ENCODE assay signal across 8 cellular contexts in the genomic region with DNA sequence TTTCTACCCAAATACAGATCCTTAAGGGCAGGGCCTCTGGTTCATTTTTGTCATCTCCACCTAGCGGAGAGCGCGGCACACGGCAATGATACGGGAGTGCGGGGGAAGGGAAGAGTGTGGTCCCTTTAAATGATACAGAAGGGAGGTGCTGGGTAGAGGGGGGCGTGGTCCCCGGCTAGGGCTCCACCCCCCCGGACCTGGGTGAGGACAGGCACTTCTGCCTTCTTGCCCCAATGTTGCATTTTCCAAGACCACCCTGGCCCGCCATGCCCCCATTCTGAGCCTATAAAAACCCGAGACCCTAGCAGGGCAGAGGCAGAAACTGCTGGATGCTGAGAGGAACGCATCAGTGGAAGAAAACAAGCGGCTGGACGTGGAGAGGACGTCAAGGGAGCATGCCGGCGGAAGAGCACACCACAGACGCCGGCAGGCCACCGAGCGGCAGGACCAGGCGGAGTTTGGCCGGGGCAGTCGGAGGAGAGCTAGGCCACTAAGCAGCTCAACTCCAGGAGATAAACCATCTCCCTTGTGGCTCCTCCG. TPM values are rescaled to one million over a fixed set of nuclear protein-coding genes. Genes with fewer than 3 reads are reported as not detected.
DNase-seq lines count a peak whose midpoint lies in the region; TF ChIP-seq lines count a peak whose summit lies in the region.

No MANE protein-coding gene starts in this region.

- intact Hi-C loops in CD14-positive monocyte (cut with micrococcal nuclease) = no loop called here

- TF ChIP-seq CTCF in nephron (IDR thresholded peaks at IDR 0.05; ENCODE audit: unreplicated experiment in 3 of 3) (peak in 2 of 3 experiments; percentile 26 to 32), CD14-positive monocyte (IDR thresholded peaks at IDR 0.05) (no peak)

- DNase-seq in COLO668 (lab: John Stamatoyannopoulos, UW; ENCODE audit: unreplicated experiment) (peak; percentile 89), SK-MEL-5 (ENCODE audit: low read depth, low spot score) (peak; percentile 61), NCI-H1694 treated with DMSO at 0.1 percent for 48 hours (lab: John Stamatoyannopoulos, UW) (no peak), CD14-positive monocyte (ENCODE audit: low spot score) (no peak), NCI-H2107 treated with DMSO at 0.1 percent for 48 hours (lab: John Stamatoyannopoulos, UW; ENCODE audit: unreplicated experiment) (no peak), GF-D8 (lab: John Stamatoyannopoulos, UW) (no peak)
- peak; percentile 47 for DNase-seq in central memory CD4-positive, alpha-beta T cell

- H3K36me3 Mint-ChIP-seq in nephron (ENCODE audit: low read depth) = peaks cover 5% of the 10 kb centered on the region
- no peaks in the 10 kb centered on the region for H3K36me3 Mint-ChIP-seq in CD14-positive monocyte

- H3K27ac Mint-ChIP-seq in nephron = peak overlapping the region; percentile 19 to 40 (median 33)
- H3K27ac Mint-ChIP-seq in CD14-positive monocyte = peak overlapping the region in 1 of 7 donors; percentile 50

- in situ Hi-C loops in SK-MEL-5 (cut with HindIII; ENCODE audit: low pct_unique_long_range_greater_than_20kb, low sequenced_read_pairs) = no loop called here

- H3K27me3 Mint-ChIP-seq in nephron (ENCODE audit: low read depth) (peaks cover 6% of the 10 kb centered on the region), CD14-positive monocyte (ENCODE audit: low read depth in 3 of 3) (peaks cover 5 to 11% (median 6%) of the 10 kb centered on the region in 3 donors)

- H3K9me3 Mint-ChIP-seq in nephron (peaks cover 13% of the 10 kb centered on the region), CD14-positive monocyte (peaks cover 6 to 14% (median 9%) of the 10 kb centered on the region in 7 donors)

- H3K4me3 Mint-ChIP-seq in nephron (peak overlapping the region; percentile 78 to 88 (median 87)), CD14-positive monocyte (peak overlapping the region in 1 of 2 donors; percentile 12)

- H3K4me1 Mint-ChIP-seq in nephron (no peaks in the 10 kb centered on the region), CD14-positive monocyte (no peaks in the 10 kb centered on the region)

RNA-seq across cellular contexts. Expression of gene LRRC3, which starts 30.0 kb away (rescaled TPM):
- total RNA-seq in SK-MEL-5 (2014; rRNA removed; shearing (Covaris generic)) = 1.5 TPM in 2 replicates
- 3.7 and 5.4 TPM in 2 replicates for polyA plus RNA-seq in SK-MEL-5 (2015; cell fraction: cytosol; rRNA removed)
- 1.4 and 2.2 TPM in 2 replicates for polyA plus RNA-seq in SK-MEL-5 (2015; cell fraction: nucleus; rRNA removed)
- under 1 TPM; 0.30 to 0.41 TPM for polyA plus RNA-seq in CD14-positive monocyte

RNA-seq across cellular contexts. Expression of gene KRTAP10-1, which starts 54.7 kb away (rescaled TPM):
- not detected in 2 replicates for total RNA-seq in SK-MEL-5 (2014; rRNA removed; shearing (Covaris generic))
- polyA plus RNA-seq in SK-MEL-5 (2015; cell fraction: cytosol; rRNA removed) = not detected in 2 replicates
- not detected in 2 replicates for polyA plus RNA-seq in SK-MEL-5 (2015; cell fraction: nucleus; rRNA removed)
- not detected for polyA plus RNA-seq in CD14-positive monocyte

Comparison
In these comparisons a context has a peak if more than half of its experiments do, and no peak if none do; other contexts are left out.
1. DNase-seq: peak in COLO668 (single experiment), SK-MEL-5 (single experiment) and central memory CD4-positive, alpha-beta T cell (single experiment); none in NCI-H1694 treated with DMSO at 0.1 percent for 48 hours (single experiment), CD14-positive monocyte (single experiment), NCI-H2107 treated with DMSO at 0.1 percent for 48 hours (single experiment) and GF-D8 (single experiment).